12 cellular contexts compared by ENCODE assay signal in genomic region chr3:10771486-10772225, GRCh38. TPM values are rescaled to one million over a fixed set of nuclear protein-coding genes. Genes with fewer than 3 reads are reported as not detected.
"Had no signal": no experiment of that assay in that cellular context is flagged by ENCODE, and none has a peak within 500 bp of the region (broad histone marks: within the 10 kb centered on the region; RNA-seq: fewer than 3 reads in every experiment).

No MANE protein-coding gene starts in this region.

- H3K36me3 ChIP-seq: left lung, neutrophil, thoracic aorta had no signal

- H3K9me3 ChIP-seq: left lung, neutrophil, thoracic aorta had no signal

- H3K27ac ChIP-seq: left lung, neutrophil, thoracic aorta had no signal

- H3K4me3 ChIP-seq: left lung, thoracic aorta had no signal

- DNase-seq: activated B cell treated with CpG ODN at 0.5 μM for 24 hours; activated naive CD4-positive, alpha-beta T cell; activated naive CD8-positive, alpha-beta T cell treated with anti-CD3 and anti-CD28 coated beads, Interleukin-2, amount 10 ng/mL, durations not matched to agents 7 days and 5 days; left lung; naive thymus-derived CD8-positive, alpha-beta T cell; SW 1271 had no signal

- H3K4me1 ChIP-seq: left lung had no signal

RNA-seq across cellular contexts. Expression of gene SLC6A11, which starts 44.4 kb away (rescaled TPM):
- total RNA-seq: activated B cell treated with CpG ODN at 0.5 μM for 24 hours; activated CD8-positive, alpha-beta T cell treated with anti-CD3 and anti-CD28 coated beads for 36 hours; activated naive CD8-positive, alpha-beta T cell treated with anti-CD3 and anti-CD28 coated beads, Interleukin-2, amount 10 ng/mL, durations not matched to agents 7 days and 5 days; fibroblast of lung; naive thymus-derived CD8-positive, alpha-beta T cell; renal cortical epithelial cell; T-helper 2 cell treated with Interferon-gamma antibody and Interleukin-4, amounts not matched to agents 100 ng/mL and 5 ng/mL, for 36 hours; thoracic aorta had no signal
- polyA plus RNA-seq: naive thymus-derived CD8-positive, alpha-beta T cell had no signal
